In the genomic region with DNA sequence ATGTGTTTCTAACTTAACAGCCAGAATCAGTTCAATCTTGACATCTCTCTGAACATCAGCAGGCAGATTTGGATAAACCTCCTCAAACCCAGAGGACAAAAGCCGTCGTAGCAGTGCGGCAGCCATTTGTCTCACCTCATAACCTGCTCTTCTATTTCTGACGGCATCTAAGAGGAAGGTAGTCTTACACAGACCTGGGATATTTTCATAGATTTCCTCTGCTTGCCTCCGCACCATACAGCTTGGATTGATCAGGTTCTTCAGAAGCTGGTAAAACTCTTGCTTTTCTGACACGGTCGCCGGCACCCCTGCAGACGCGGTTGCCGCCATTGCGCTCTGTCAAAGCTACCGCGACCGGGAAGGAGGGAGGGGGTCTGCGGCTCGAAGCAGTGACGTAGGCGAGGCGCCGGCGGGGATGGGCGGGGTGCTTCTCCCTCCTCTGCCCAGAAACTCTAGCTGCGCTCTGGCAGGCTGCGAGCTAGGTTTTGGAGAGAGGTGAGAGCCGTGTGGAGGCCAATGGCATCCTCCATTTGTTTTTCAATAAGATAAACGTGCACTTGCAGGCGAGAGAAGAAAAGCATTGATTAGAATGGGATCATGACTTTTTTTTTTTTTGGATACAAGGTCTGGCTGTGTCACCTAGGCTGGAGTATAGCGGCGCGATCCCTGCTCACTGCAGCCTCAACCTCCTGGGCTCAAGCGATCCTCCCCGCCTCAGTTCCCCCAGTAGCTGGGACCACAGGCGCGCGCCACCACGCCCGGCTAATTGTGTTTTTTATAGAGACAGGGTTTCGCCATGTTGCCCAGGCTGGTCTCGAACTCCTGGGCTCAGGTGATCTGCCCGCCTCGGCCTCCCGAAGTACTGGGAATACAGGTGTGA, we compare ENCODE assay signal across 8 cellular contexts. TPM values are rescaled to one million over a fixed set of nuclear protein-coding genes. Genes with fewer than 3 reads are reported as not detected.
DNase-seq lines count a peak whose midpoint lies in the region; ATAC-seq, FAIRE-seq and TF ChIP-seq lines count a peak whose summit lies in the region.

A gene (minus strand): TSS at position 347 of the 880 bp plus-strand sequence. CDS start 17 bp downstream, at position 330.

- peak; percentile 86 to 88 for DNase-seq in A549 (ENCODE audit: low read depth in 1 of 2, low spot score in 1 of 2)
- peak; percentile 99 for DNase-seq in NCI-H2196 (lab: John Stamatoyannopoulos, UW; ENCODE audit: unreplicated experiment)
- DNase-seq in WERI-Rb-1: peak; percentile 87
- DNase-seq in breast epithelium (ENCODE audit: low spot score in 2 of 2): peak; percentile 88 to 93

- ATAC-seq in A549 (peak; percentile 99 to 100), GM18861 (IDR thresholded peaks at IDR 0.05; ENCODE audit: unreplicated experiment) (peak; percentile 90), HG03095 (IDR thresholded peaks at IDR 0.05; ENCODE audit: unreplicated experiment) (peak; percentile 98)

- TF ChIP-seq POLR2A in A549 (IDR thresholded peaks at IDR 0.05; ENCODE audit: low read length) (peak; percentile 77), breast epithelium (IDR thresholded peaks at IDR 0.05) (no peak)

- no peaks in the 10 kb centered on the region for H3K27me3 ChIP-seq in WERI-Rb-1 (ENCODE audit: insufficient read depth, low read depth, severe bottlenecking)
- no peaks in the 10 kb centered on the region for H3K27me3 ChIP-seq in breast epithelium
- H3K27me3 ChIP-seq in iPS-20b (ENCODE audit: insufficient read depth, low read length): no peaks in the 10 kb centered on the region

- no peak for TF ChIP-seq RAD21 in A549 (conservative IDR thresholded peaks at IDR 0.05 in 1 of 2, IDR thresholded peaks at IDR 0.05 in 1 of 2)

- H3K4me3 ChIP-seq in A549 (peak within 1 kb of the TSS; percentile 61), WERI-Rb-1 (ENCODE audit: low read depth, low read length) (peak within 1 kb of the TSS; percentile 96), breast epithelium (peak within 1 kb of the TSS; percentile 59 to 83 (median 81)), iPS-20b (ENCODE audit: low read length) (peak within 1 kb of the TSS; percentile 97), skin epidermis (peak within 1 kb of the TSS; percentile 57 to 84 (median 75))

- no peak for TF ChIP-seq CTCF in A549 (IDR thresholded peaks at IDR 0.05)
- TF ChIP-seq CTCF in WERI-Rb-1 (IDR thresholded peaks at IDR 0.05; ENCODE audit: low read depth, low read length): no peak
- no peak for TF ChIP-seq CTCF in breast epithelium (IDR thresholded peaks at IDR 0.05)

- peaks cover 23% of the 10 kb centered on the region for H3K36me3 ChIP-seq in WERI-Rb-1
- H3K36me3 ChIP-seq in breast epithelium: no peaks in the 10 kb centered on the region
- peaks cover 36% of the 10 kb centered on the region for H3K36me3 ChIP-seq in iPS-20b (ENCODE audit: insufficient read depth, low read depth, low read length)

- H3K27ac ChIP-seq in A549 (peak within 1 kb of the TSS; percentile 69 to 88), WERI-Rb-1 (peak within 1 kb of the TSS; percentile 83), breast epithelium (peak within 1 kb of the TSS; percentile 90 to 92), iPS-20b (ENCODE audit: low read length) (peak within 1 kb of the TSS; percentile 33), skin epidermis (peak within 1 kb of the TSS in 20 of 21 experiments; percentile 73 to 91 (median 85))

- peak within 1 kb of the TSS; percentile 80 for H3K4me2 ChIP-seq in A549

- no peak for FAIRE-seq in A549 (lab: Jason Lieb, UNC)

- H3K4me1 ChIP-seq in A549: peaks cover 6% of the 10 kb centered on the region; the same call in 2 of the 3 replicates
- peaks cover 0 to 10% of the 10 kb centered on the region in 2 donors for H3K4me1 ChIP-seq in breast epithelium
- H3K4me1 ChIP-seq in iPS-20b (ENCODE audit: insufficient read depth, low read length): peaks cover 4% of the 10 kb centered on the region; the same call in 1 of the 2 replicates

- H3K9ac ChIP-seq in iPS-20b (ENCODE audit: low read depth, low read length): peak within 1 kb of the TSS; percentile 94

- CTCF ChIA-PET in A549 (lab: Yijun Ruan, JAX): interaction anchor here (0.6 to 2.0 kb wide), 7 partner anchors 9 to 646 kb away, joined by 3 to 9 read pairs (median 5); no protein-coding TSS in a partner anchor

- TF ChIP-seq EP300 in A549 (IDR thresholded peaks at IDR 0.05): no peak

- 1% methylated on average over 37 of the region's 43 CpGs for WGBS in A549 (ENCODE audit: missing lambda C conversion rate)

- POLR2A ChIA-PET in A549 (lab: Yijun Ruan, JAX): interaction anchor here (0.7 to 1.4 kb wide), 7 partner anchors 7 to 183 kb away, joined by 3 to 12 read pairs (median 6); a partner anchor contains a TSS

- H3K9me3 ChIP-seq in A549 (no peaks in the 10 kb centered on the region), WERI-Rb-1 (ENCODE audit: severe bottlenecking) (no peaks in the 10 kb centered on the region), breast epithelium (no peaks in the 10 kb centered on the region), iPS-20b (ENCODE audit: insufficient read depth, low read depth, low read length) (no peaks in the 10 kb centered on the region)

- intact Hi-C loops in breast epithelium (cut with DNase I; ENCODE audit: low total_unique reads): no loop called here

TF ChIP-seq in A549, 52 proteins besides CTCF, POLR2A, EP300 and RAD21 (continues in another document):
- TF ChIP-seq JUN (IDR thresholded peaks at IDR 0.05) (peak; percentile 46 to 85; a peak in 4 of 5 replicates), HOXB5 (CRISPR knock-in tag; IDR thresholded peaks at IDR 0.05) (no peak), TP53 (CRISPR knock-in tag; IDR thresholded peaks at IDR 0.05) (no peak), FOSB (CRISPR knock-in tag; IDR thresholded peaks at IDR 0.05) (no peak), CHD4 (IDR thresholded peaks at IDR 0.05; ENCODE audit: borderline replicate concordance) (no peak), HDAC2 (IDR thresholded peaks at IDR 0.05) (peak; percentile 50; the same call in 1 of the 2 replicates), JUNB (IDR thresholded peaks at IDR 0.05) (no peak), CEBPB (IDR thresholded peaks at IDR 0.05) (no peak), ZC3H11A (IDR thresholded peaks at IDR 0.05) (no peak), GATA3 (IDR thresholded peaks at IDR 0.05; ENCODE audit: borderline replicate concordance) (no peak; the same call in 1 of the 2 replicates), RFX5 (IDR thresholded peaks at IDR 0.05) (no peak)
- TF ChIP-seq, protein P1, sequence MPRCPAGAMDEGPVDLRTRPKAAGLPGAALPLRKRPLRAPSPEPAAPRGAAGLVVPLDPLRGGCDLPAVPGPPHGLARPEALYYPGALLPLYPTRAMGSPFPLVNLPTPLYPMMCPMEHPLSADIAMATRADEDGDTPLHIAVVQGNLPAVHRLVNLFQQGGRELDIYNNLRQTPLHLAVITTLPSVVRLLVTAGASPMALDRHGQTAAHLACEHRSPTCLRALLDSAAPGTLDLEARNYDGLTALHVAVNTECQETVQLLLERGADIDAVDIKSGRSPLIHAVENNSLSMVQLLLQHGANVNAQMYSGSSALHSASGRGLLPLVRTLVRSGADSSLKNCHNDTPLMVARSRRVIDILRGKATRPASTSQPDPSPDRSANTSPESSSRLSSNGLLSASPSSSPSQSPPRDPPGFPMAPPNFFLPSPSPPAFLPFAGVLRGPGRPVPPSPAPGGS (IDR thresholded peaks at IDR 0.05): peak; percentile 79
- TF ChIP-seq, protein P2, sequence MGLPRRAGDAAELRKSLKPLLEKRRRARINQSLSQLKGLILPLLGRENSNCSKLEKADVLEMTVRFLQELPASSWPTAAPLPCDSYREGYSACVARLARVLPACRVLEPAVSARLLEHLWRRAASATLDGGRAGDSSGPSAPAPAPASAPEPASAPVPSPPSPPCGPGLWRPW (IDR thresholded peaks at IDR 0.05): no peak
- TF ChIP-seq, protein P3, sequence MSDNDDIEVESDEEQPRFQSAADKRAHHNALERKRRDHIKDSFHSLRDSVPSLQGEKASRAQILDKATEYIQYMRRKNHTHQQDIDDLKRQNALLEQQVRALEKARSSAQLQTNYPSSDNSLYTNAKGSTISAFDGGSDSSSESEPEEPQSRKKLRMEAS (IDR thresholded peaks at IDR 0.05): peak; percentile 73
- TF ChIP-seq, protein P4, sequence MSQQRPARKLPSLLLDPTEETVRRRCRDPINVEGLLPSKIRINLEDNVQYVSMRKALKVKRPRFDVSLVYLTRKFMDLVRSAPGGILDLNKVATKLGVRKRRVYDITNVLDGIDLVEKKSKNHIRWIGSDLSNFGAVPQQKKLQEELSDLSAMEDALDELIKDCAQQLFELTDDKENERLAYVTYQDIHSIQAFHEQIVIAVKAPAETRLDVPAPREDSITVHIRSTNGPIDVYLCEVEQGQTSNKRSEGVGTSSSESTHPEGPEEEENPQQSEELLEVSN (IDR thresholded peaks at IDR 0.05; ENCODE audit: borderline replicate concordance, low read depth): peak; percentile 54; the same call in 1 of the 2 replicates
- TF ChIP-seq, protein P5, sequence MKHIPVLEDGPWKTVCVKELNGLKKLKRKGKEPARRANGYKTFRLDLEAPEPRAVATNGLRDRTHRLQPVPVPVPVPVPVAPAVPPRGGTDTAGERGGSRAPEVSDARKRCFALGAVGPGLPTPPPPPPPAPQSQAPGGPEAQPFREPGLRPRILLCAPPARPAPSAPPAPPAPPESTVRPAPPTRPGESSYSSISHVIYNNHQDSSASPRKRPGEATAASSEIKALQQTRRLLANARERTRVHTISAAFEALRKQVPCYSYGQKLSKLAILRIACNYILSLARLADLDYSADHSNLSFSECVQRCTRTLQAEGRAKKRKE (CRISPR knock-in tag; IDR thresholded peaks at IDR 0.05; ENCODE audit: low read depth): no peak

RNA-seq across cellular contexts. Expression of the gene that starts here (rescaled TPM):
- polyA plus RNA-seq in A549 (2011; rRNA removed) (16.4 and 17.4 TPM in 2 replicates), A549 (2017; fragmentation: RNase III; extraction: RNeasy Plus Mini Kit Qiagen cat#74134 plus additional on column Dnase treatment) (19.3 to 22.7 TPM (median 19.6 TPM) in 3 replicates)
- polyA plus RNA-seq in A549 (2012; cell fraction: cytosol; rRNA removed): 2.7 TPM in 2 replicates
- 2.1 and 3.3 TPM in 2 replicates for polyA plus RNA-seq in A549 (2012; cell fraction: nucleus; rRNA removed)
- polyA minus RNA-seq in A549 (2011; rRNA and poly(A)+ RNA removed): 7.1 and 8.1 TPM in 2 replicates
- 10 to 100 TPM; 16.1 to 24.9 (median 19.2) TPM for total RNA-seq in breast epithelium

Comparison
In these comparisons a context has a peak if more than half of its experiments do, and no peak if none do; other contexts are left out.
1. Peak in every context shown above with its lines: DNase-seq, ATAC-seq, H3K4me3 ChIP-seq and H3K27ac ChIP-seq.
2. H3K27ac ChIP-seq: peak in every context shown above with its lines; median percentile 91 in breast epithelium; 85 in skin epidermis; 83 in WERI-Rb-1; 78 in A549; 33 in iPS-20b.